8 cellular contexts compared by ENCODE assay signal in the genomic region with DNA sequence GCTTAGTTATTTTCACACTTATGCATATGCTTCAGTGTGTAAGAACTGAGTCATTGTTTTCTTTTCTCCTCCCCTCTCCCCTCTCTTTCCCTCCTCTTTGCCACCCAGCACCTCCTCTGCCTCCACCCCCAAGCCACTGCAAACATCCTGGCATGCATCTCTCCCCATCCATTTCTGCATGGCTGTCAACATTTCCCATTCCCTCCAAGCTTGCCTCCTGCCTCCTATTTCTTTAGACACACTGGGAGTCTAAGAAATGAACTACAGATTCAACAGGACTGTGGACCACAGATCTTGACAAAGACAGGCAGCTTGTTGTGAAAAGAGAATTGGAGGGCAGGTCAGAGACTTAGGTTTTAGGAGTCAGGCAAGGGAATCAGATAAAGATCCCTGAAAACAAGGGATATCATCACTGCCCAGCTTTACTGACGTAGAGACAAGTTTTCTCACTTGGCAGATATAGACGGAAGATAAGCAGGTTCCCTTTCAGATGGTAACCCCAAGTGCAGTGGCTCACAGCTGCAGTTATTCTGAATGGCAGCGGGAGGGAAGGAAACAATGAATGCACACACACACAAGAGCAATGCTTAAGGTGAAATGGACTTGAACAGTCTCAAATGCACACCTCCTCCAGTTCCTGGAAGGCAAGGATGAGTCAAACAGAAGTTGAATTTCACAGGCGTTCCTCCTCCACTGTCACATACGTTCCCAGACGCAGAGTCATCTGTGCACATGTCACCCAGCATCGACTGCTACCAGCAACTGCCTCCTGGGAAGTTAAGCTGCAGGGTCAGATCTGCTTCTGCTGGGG. TPM values are rescaled to one million over a fixed set of nuclear protein-coding genes. Genes with fewer than 3 reads are reported as not detected.
DNase-seq lines count a peak whose midpoint lies in the region; ATAC-seq, FAIRE-seq and TF ChIP-seq lines count a peak whose summit lies in the region.

No MANE protein-coding gene starts in this region.

- FAIRE-seq in GM12891 (lab: Jason Lieb, UNC): peak; percentile 72

- ATAC-seq in HG02981 (IDR thresholded peaks at IDR 0.05; ENCODE audit: unreplicated experiment) (no peak), HG02588 (IDR thresholded peaks at IDR 0.05; ENCODE audit: unreplicated experiment) (no peak), GM21786 (IDR thresholded peaks at IDR 0.05; ENCODE audit: unreplicated experiment) (no peak), GM18502 (IDR thresholded peaks at IDR 0.05; ENCODE audit: poor library complexity, unreplicated experiment) (no peak)

- no peak for TF ChIP-seq POLR2A in GM12891 (IDR thresholded peaks at IDR 0.05; ENCODE audit: low read depth, low read length)

- DNase-seq in GM12891 (ENCODE audit: insufficient read length, low spot score) (no peak), SW480 (ENCODE audit: low spot score) (peak; percentile 42), dedifferentiated amniotic fluid mesenchymal stem cell (ENCODE audit: extremely low spot score) (peak; percentile 36)
- DNase-seq in stimulated activated CD4-positive, alpha-beta T cell treated with anti-CD3 and anti-CD28 coated beads, Interleukin-12 subunit alpha, Interleukin-12 subunit beta, amount 100 ng/mL, for 48 hours (ENCODE audit: low read depth in 2 of 3, low spot score in 1 of 3): peak; percentile 46 to 61 (median 58)

TF ChIP-seq in GM12891, 5 proteins besides CTCF, POLR2A, EP300 and RAD21:
- TF ChIP-seq POU2F2 (IDR thresholded peaks at IDR 0.05; ENCODE audit: low read depth, low read length) (no peak), SPI1 (IDR thresholded peaks at IDR 0.05; ENCODE audit: low read depth, low read length) (no peak), TAF1 (IDR thresholded peaks at IDR 0.05; ENCODE audit: low read depth, low read length) (no peak), PAX5 (IDR thresholded peaks at IDR 0.05; ENCODE audit: insufficient read depth, low read length, severe bottlenecking) (no peak), POLR2AphosphoS5 (IDR thresholded peaks at IDR 0.05; ENCODE audit: low read depth, low read length) (no peak)

RNA-seq across cellular contexts. Expression of a gene that starts 56.1 kb away (rescaled TPM):
- polyA plus RNA-seq in GM12891 (2012; ENCODE audit: low read depth, missing spikeins): 6.9 TPM
